Comparison of ENCODE assay signal across 14 cellular contexts in the genomic region with DNA sequence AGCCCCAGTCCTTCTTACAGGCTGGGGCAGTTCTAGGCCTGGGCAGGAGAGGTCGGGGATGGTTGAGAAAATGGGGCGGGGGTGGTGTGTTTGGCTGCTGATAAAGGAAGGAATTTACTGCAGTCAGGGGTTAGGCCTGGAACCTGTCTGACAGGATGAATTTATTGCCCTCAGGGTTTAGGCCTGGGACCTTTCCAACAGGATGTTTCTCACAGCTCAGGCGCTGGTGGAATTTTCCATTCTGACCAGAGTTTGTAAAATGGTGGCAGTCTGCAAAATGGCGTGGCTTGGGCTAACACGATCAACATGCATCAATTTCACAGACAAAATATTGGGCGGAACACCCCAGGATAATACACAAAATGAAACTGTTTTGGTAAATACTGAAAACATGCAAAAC.
DNase-seq lines count a peak whose midpoint lies in the region; ATAC-seq and TF ChIP-seq lines count a peak whose summit lies in the region.
"Had no signal": no experiment of that assay in that cellular context is flagged by ENCODE, and none has a peak within 500 bp of the region (broad histone marks: within the 10 kb centered on the region; RNA-seq: fewer than 3 reads in every experiment).

No MANE protein-coding gene starts in this region.

- TF ChIP-seq POLR2A in body of pancreas (IDR thresholded peaks at IDR 0.05): no peak

- 80 to 95% methylated on average over 6 of the region's 6 CpGs for WGBS in body of pancreas, 2 donors

- TF ChIP-seq CTCF in cardiac muscle cell (IDR thresholded peaks at IDR 0.05; ENCODE audit: low read depth, low read length): no peak
- TF ChIP-seq CTCF in left ventricle myocardium inferior (IDR thresholded peaks at IDR 0.05; ENCODE audit: borderline replicate concordance): no peak
- no peak for TF ChIP-seq CTCF in body of pancreas (IDR thresholded peaks at IDR 0.05)

- intact Hi-C loops in left ventricle myocardium inferior (cut with micrococcal nuclease) (no loop called here), body of pancreas (cut with DNase I) (no loop called here)

- H3K9me3 ChIP-seq in cardiac muscle cell (ENCODE audit: low read depth) (no peaks in the 10 kb centered on the region), left ventricle myocardium inferior (replicated peaks) (no peaks in the 10 kb centered on the region), body of pancreas (no peaks in the 10 kb centered on the region)

- H3K4me1 ChIP-seq in cardiac muscle cell (ENCODE audit: low read depth) (no peaks in the 10 kb centered on the region), left ventricle myocardium inferior (no peaks in the 10 kb centered on the region), body of pancreas (no peaks in the 10 kb centered on the region)
- H3K4me1 ChIP-seq: neural progenitor cell had no signal

- H3K4me3 ChIP-seq in cardiac muscle cell (no peak overlapping the region), left ventricle myocardium inferior (no peak overlapping the region), body of pancreas (no peak overlapping the region)
- H3K4me3 ChIP-seq: neural progenitor cell had no signal

- no peak for ATAC-seq in body of pancreas

- H3K27ac ChIP-seq in cardiac muscle cell: peak overlapping the region; percentile 39
- no peak overlapping the region for H3K27ac ChIP-seq in left ventricle myocardium inferior (replicated peaks)
- no peak overlapping the region for H3K27ac ChIP-seq in body of pancreas
- H3K27ac ChIP-seq: KMS-11, neural progenitor cell had no signal

- H3K27me3 ChIP-seq in cardiac muscle cell: no peaks in the 10 kb centered on the region
- no peaks in the 10 kb centered on the region for H3K27me3 ChIP-seq in left ventricle myocardium inferior (ENCODE audit: low read depth)
- no peaks in the 10 kb centered on the region for H3K27me3 ChIP-seq in body of pancreas
- H3K27me3 ChIP-seq: neural progenitor cell had no signal

- H3K36me3 ChIP-seq in cardiac muscle cell: no peaks in the 10 kb centered on the region
- no peaks in the 10 kb centered on the region for H3K36me3 ChIP-seq in left ventricle myocardium inferior
- no peaks in the 10 kb centered on the region for H3K36me3 ChIP-seq in body of pancreas (replicated peaks in 1 of 2; ENCODE audit: insufficient read depth in 1 of 2, low read depth in 2 of 2)
- H3K36me3 ChIP-seq: neural progenitor cell had no signal

- DNase-seq in cardiac muscle cell (ENCODE audit: low read depth in 1 of 2, low spot score in 1 of 2) (peak in 1 of 2 donors; percentile 14), left ventricle myocardium inferior (no peak), body of pancreas (peak in 3 of 4 donors; percentile 2 to 16 (median 8)), inferior parietal cortex (ENCODE audit: extremely low spot score) (peak; percentile 2), HuH-7.5 (ENCODE audit: low spot score) (no peak), 8988T (no peak), pons (ENCODE audit: low spot score) (no peak), NCI-H345 (lab: John Stamatoyannopoulos, UW) (no peak)
- DNase-seq: activated CD4-positive, alpha-beta memory T cell treated with anti-CD3 and anti-CD28 coated beads, Interleukin-2, amount 10 ng/mL, durations not matched to agents 7 days and 5 days; activated naive CD4-positive, alpha-beta T cell treated with Interleukin-2 at 50 U/mL for 16 hours; cerebellar nuclear complex; T-helper 1 cell had no signal

Comparison
In these comparisons a context has a peak if more than half of its experiments do, and no peak if none do; other contexts are left out.
1. DNase-seq: peak in body of pancreas (3 of 4) and inferior parietal cortex (single experiment); none in left ventricle myocardium inferior (single experiment), HuH-7.5 (single experiment), 8988T (single experiment), pons (single experiment) and NCI-H345 (single experiment).